8 cellular contexts compared by ENCODE assay signal in genomic region chr9:13351768-13352386, GRCh38.
DNase-seq lines count a peak whose midpoint lies in the region; ATAC-seq, FAIRE-seq and TF ChIP-seq lines count a peak whose summit lies in the region.

No MANE protein-coding gene starts in this region.

- peak; percentile 18 to 39 (median 26); a peak in 4 of 6 replicates for TF ChIP-seq CTCF in GM12878 (IDR thresholded peaks at IDR 0.05 in 2 of 3, conservative IDR thresholded peaks at IDR 0.05 in 1 of 3; ENCODE audit: control insufficient read depth in 2 of 3, extremely low read depth in 1 of 3, insufficient read depth in 1 of 3, low read depth in 3 of 3, low read length in 3 of 3)
- TF ChIP-seq CTCF in kidney epithelial cell (IDR thresholded peaks at IDR 0.05; ENCODE audit: insufficient read depth, low read length, poor library complexity, severe bottlenecking), result peak; percentile 57

- H3K4me3 ChIP-seq in GM12878 (no peak overlapping the region), kidney epithelial cell (ENCODE audit: low read depth, low read length) (no peak overlapping the region)
- no peak overlapping the region for H3K4me3 ChIP-seq in effector memory CD4-positive, alpha-beta T cell (ENCODE audit: insufficient read depth, low read depth, low read length, poor library complexity, severe bottlenecking)

- no peak overlapping the region for H3K4me2 ChIP-seq in GM12878 (ENCODE audit: control insufficient read depth, insufficient read depth)

- H3K79me2 ChIP-seq in GM12878 (ENCODE audit: control insufficient read depth, insufficient read depth, low read length), result no peaks in the 10 kb centered on the region

- intact Hi-C loops in GM12878 (cut with micrococcal nuclease; ENCODE audit: unreplicated experiment), result loop anchor here (5.0 kb wide), 1 partner anchor 1000 kb away; no protein-coding TSS in a partner anchor

- no peaks in the 10 kb centered on the region for H3K4me1 ChIP-seq in GM12878 (ENCODE audit: control insufficient read depth, insufficient read depth, low read length)
- no peaks in the 10 kb centered on the region for H3K4me1 ChIP-seq in effector memory CD4-positive, alpha-beta T cell (ENCODE audit: control insufficient read depth, insufficient read depth, low read length, poor library complexity, severe bottlenecking)

- no peak for TF ChIP-seq EP300 in GM12878 (IDR thresholded peaks at IDR 0.05; ENCODE audit: borderline replicate concordance in 1 of 2, control insufficient read depth in 1 of 2, low read depth in 2 of 2, low read length in 2 of 2)

- H4K20me1 ChIP-seq in GM12878 (ENCODE audit: control insufficient read depth, insufficient read depth), result no peaks in the 10 kb centered on the region

- H3K27ac ChIP-seq in GM12878 (ENCODE audit: control insufficient read depth, insufficient read depth), result no peak overlapping the region
- H3K27ac ChIP-seq in effector memory CD4-positive, alpha-beta T cell (ENCODE audit: insufficient read depth, low read length, poor library complexity, severe bottlenecking), result no peak overlapping the region

- no TSS peak for BruUV-seq in GM12878 (replicated peaks; lab: Mats Ljungman, UMichigan)

- DNase-seq in NCI-H1417 (lab: John Stamatoyannopoulos, UW) (peak; percentile 3 to 59 (median 47)), NCI-H1417 treated with DMSO at 0.1 percent for 48 hours (lab: John Stamatoyannopoulos, UW) (no peak), NCI-H2107 treated with DMSO at 0.1 percent for 48 hours (lab: John Stamatoyannopoulos, UW; ENCODE audit: unreplicated experiment) (peak; percentile 33), GM12878 (ENCODE audit: low read depth, low spot score) (no peak), kidney epithelial cell (ENCODE audit: low read depth) (peak; percentile 1), cortex of kidney (lab: John Stamatoyannopoulos, UW) (no peak)
- no peak for DNase-seq in effector memory CD4-positive, alpha-beta T cell

- H3K27me3 ChIP-seq in GM12878 (replicated peaks in 1 of 2; ENCODE audit: control insufficient read depth in 2 of 2, insufficient read depth in 2 of 2, low read length in 1 of 2), result no peaks in the 10 kb centered on the region
- no peaks in the 10 kb centered on the region for H3K27me3 ChIP-seq in kidney epithelial cell (ENCODE audit: control insufficient read depth, insufficient read depth, low read length)
- no peaks in the 10 kb centered on the region for H3K27me3 ChIP-seq in effector memory CD4-positive, alpha-beta T cell (replicated peaks; ENCODE audit: control insufficient read depth, insufficient read depth, low read length, poor library complexity, severe bottlenecking)

- peak; percentile 50 for TF ChIP-seq RAD21 in GM12878 (IDR thresholded peaks at IDR 0.05; ENCODE audit: insufficient read depth, low read depth, low read length)

- H2AFZ ChIP-seq in GM12878 (ENCODE audit: control insufficient read depth, low read depth, low read length), result no peak overlapping the region

- no peak for TF ChIP-seq POLR2A in GM12878 (IDR thresholded peaks at IDR 0.05; ENCODE audit: low read depth, low read length)

- H3K9ac ChIP-seq in GM12878 (ENCODE audit: control insufficient read depth, insufficient read depth, low read length), result no peak overlapping the region

- RAD21 ChIA-PET in GM12878 (lab: Charles Lee; ENCODE audit: unreplicated experiment), result interaction anchor here (0.8 to 1.3 kb wide), 2 partner anchors 1002 to 1310 kb away, joined by 3 read pairs; no protein-coding TSS in a partner anchor

- ATAC-seq in GM12878 (peak; percentile 41), GM18858 (IDR thresholded peaks at IDR 0.05; ENCODE audit: unreplicated experiment) (no peak)

- FAIRE-seq in GM12878 (lab: Jason Lieb, UNC), result no peak

- SMC1A ChIA-PET in GM12878 (lab: Charles Lee; ENCODE audit: uncharacterized antibody, unreplicated experiment), result interaction anchor here (1.4 kb wide), 1 partner anchor 9 kb away, joined by 4 read pairs; no protein-coding TSS in a partner anchor

- CTCF ChIA-PET in GM12878 (lab: Yijun Ruan, JAX), result interaction anchor here (0.9 to 1.6 kb wide), 5 partner anchors 76 to 1076 kb away, joined by 3 to 7 read pairs (median 4); no protein-coding TSS in a partner anchor

- H3K9me3 ChIP-seq in GM12878 (replicated peaks; ENCODE audit: control insufficient read depth, insufficient read depth, low read length), result no peaks in the 10 kb centered on the region
- no peaks in the 10 kb centered on the region for H3K9me3 ChIP-seq in effector memory CD4-positive, alpha-beta T cell (ENCODE audit: control insufficient read depth, low read length)

- H3K36me3 ChIP-seq in GM12878 (ENCODE audit: control insufficient read depth in 2 of 2, insufficient read depth in 2 of 2, low read length in 1 of 2), result no peaks in the 10 kb centered on the region
- no peaks in the 10 kb centered on the region for H3K36me3 ChIP-seq in kidney epithelial cell (ENCODE audit: control insufficient read depth, insufficient read depth, low read length)
- H3K36me3 ChIP-seq in effector memory CD4-positive, alpha-beta T cell (ENCODE audit: control insufficient read depth, insufficient read depth, low read length), result no peaks in the 10 kb centered on the region

- POLR2A ChIA-PET in GM12878 (lab: Charles Lee), result no interaction called here

- in situ Hi-C loops in GM12878 (cut with MboI), result no loop called here

- 0% methylated on average over 3 of the region's 3 CpGs for WGBS in GM12878 (ENCODE audit: insufficient coverage, insufficient replicate concordance, low lambda C conversion rate, missing lambda C conversion rate)

TF ChIP-seq in GM12878, 131 proteins besides CTCF, POLR2A, EP300 and RAD21 (continues in another document):
- TF ChIP-seq SREBF1 (IDR thresholded peaks at IDR 0.05; ENCODE audit: low read length) (no peak), BCLAF1 (IDR thresholded peaks at IDR 0.05) (no peak), USF2 (IDR thresholded peaks at IDR 0.05; ENCODE audit: borderline replicate concordance, low read depth, low read length) (no peak), FOXK2 (IDR thresholded peaks at IDR 0.05) (no peak), POU2F2 (IDR thresholded peaks at IDR 0.05; ENCODE audit: borderline replicate concordance, low read depth, low read length) (no peak), TARDBP (IDR thresholded peaks at IDR 0.05; ENCODE audit: borderline replicate concordance) (no peak), BRCA1 (IDR thresholded peaks at IDR 0.05; ENCODE audit: low read depth, low read length) (no peak), MAX (IDR thresholded peaks at IDR 0.05; ENCODE audit: low read depth, low read length) (no peak), EED (IDR thresholded peaks at IDR 0.05; ENCODE audit: low read depth) (no peak)
- TF ChIP-seq, protein P1, sequence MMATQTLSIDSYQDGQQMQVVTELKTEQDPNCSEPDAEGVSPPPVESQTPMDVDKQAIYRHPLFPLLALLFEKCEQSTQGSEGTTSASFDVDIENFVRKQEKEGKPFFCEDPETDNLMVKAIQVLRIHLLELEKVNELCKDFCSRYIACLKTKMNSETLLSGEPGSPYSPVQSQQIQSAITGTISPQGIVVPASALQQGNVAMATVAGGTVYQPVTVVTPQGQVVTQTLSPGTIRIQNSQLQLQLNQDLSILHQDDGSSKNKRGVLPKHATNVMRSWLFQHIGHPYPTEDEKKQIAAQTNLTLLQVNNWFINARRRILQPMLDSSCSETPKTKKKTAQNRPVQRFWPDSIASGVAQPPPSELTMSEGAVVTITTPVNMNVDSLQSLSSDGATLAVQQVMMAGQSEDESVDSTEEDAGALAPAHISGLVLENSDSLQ (IDR thresholded peaks at IDR 0.05), result no peak
- TF ChIP-seq, protein P2, sequence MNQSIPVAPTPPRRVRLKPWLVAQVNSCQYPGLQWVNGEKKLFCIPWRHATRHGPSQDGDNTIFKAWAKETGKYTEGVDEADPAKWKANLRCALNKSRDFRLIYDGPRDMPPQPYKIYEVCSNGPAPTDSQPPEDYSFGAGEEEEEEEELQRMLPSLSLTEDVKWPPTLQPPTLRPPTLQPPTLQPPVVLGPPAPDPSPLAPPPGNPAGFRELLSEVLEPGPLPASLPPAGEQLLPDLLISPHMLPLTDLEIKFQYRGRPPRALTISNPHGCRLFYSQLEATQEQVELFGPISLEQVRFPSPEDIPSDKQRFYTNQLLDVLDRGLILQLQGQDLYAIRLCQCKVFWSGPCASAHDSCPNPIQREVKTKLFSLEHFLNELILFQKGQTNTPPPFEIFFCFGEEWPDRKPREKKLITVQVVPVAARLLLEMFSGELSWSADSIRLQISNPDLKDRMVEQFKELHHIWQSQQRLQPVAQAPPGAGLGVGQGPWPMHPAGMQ (IDR thresholded peaks at IDR 0.05; ENCODE audit: borderline replicate concordance), result no peak

Comparison
In these comparisons a context has a peak if more than half of its experiments do, and no peak if none do; other contexts are left out.
1. DNase-seq: peak in NCI-H1417 (3 of 3), NCI-H2107 treated with DMSO at 0.1 percent for 48 hours (single experiment) and kidney epithelial cell (single experiment); none in NCI-H1417 treated with DMSO at 0.1 percent for 48 hours (single experiment), GM12878 (single experiment), cortex of kidney (single experiment) and effector memory CD4-positive, alpha-beta T cell (0 of 3).